28 cellular contexts compared by ENCODE assay signal in the genomic region with DNA sequence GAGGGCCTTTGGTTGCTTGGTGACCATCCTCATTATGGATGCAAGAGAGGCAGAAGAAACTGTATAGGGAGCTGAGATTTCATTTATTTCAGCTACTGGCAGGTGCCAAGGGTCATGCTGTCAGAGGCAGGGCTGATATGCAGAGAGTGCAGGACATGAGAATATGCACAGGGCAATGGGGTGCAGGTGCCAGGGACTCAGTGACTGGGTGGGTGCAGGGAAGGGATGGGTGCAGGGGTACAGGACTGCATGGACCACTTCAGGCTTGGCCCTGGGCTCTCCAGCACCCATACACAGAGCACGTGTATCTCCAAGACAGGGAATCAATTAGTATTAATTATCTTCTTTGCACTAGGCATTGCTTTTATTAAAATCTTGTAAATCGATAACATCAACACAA.
"Had no signal": no experiment of that assay in that cellular context is flagged by ENCODE, and none has a peak within 500 bp of the region (broad histone marks: within the 10 kb centered on the region; RNA-seq: fewer than 3 reads in every experiment).

No MANE protein-coding gene starts in this region.

- DNase-seq: activated CD4-positive, alpha-beta T cell treated with anti-CD3 and anti-CD28 coated beads for 48 hours; activated CD4-positive, alpha-beta T cell treated with anti-CD3 and anti-CD28 coated beads, Interleukin-2, amount 50 U/mL, for 4 hours; activated CD4-positive, CD25-positive, alpha-beta regulatory T cell treated with anti-CD3 and anti-CD28 coated beads, Interleukin-2, amount 50 U/mL, for 72 hours; activated CD8-positive, alpha-beta memory T cell treated with anti-CD3 and anti-CD28 coated beads, Interleukin-2, amount 50 U/mL, for 48 hours; activated CD8-positive, alpha-beta T cell treated with anti-CD3 and anti-CD28 coated beads, Interleukin-2, amount 10 ng/mL, durations not matched to agents 7 days and 5 days; activated naive CD4-positive, alpha-beta T cell; activated T-cell treated with anti-CD3 and anti-CD28 coated beads, Interleukin-2, amount 50 U/mL, for 1 hour; Karpas-422; NCI-H1105 treated with DMSO at 0.1 percent for 48 hours; NCI-H1436 treated with DMSO at 0.1 percent for 48 hours; NCI-H187; NCI-H2081; NCI-H2171; NCI-H2227 treated with DMSO at 0.1 percent for 48 hours; NCI-H446 treated with DMSO at 0.1 percent for 48 hours; NCI-H524 treated with DMSO at 0.1 percent for 48 hours; NCI-H774; OCI-M1; RPMI8226; SHP77; T-helper 17 cell; T-helper 9 cell had no signal

- H3K9me3 ChIP-seq: body of pancreas had no signal

- H3K27ac Mint-ChIP-seq: activated CD8-positive, alpha-beta T cell treated with anti-CD3 and anti-CD28 coated beads, Interleukin-2, amount 10 ng/mL, durations not matched to agents 7 days and 5 days; activated naive CD4-positive, alpha-beta T cell treated with anti-CD3 and anti-CD28 coated beads, Interleukin-2, amount 50 U/mL, for 24 hours; T-helper 17 cell; WTC11 had no signal

- H3K27ac ChIP-seq: body of pancreas had no signal

- H3K4me1 ChIP-seq: body of pancreas had no signal

- H3K4me3 Mint-ChIP-seq: activated CD8-positive, alpha-beta T cell treated with anti-CD3 and anti-CD28 coated beads, Interleukin-2, amount 10 ng/mL, durations not matched to agents 7 days and 5 days; activated naive CD4-positive, alpha-beta T cell treated with anti-CD3 and anti-CD28 coated beads, Interleukin-2, amount 50 U/mL, for 24 hours; central memory CD8-positive, alpha-beta T cell; T-helper 17 cell; WTC11 had no signal

- H3K36me3 Mint-ChIP-seq: activated naive CD4-positive, alpha-beta T cell treated with anti-CD3 and anti-CD28 coated beads, Interleukin-2, amount 50 U/mL, for 24 hours; WTC11 had no signal

- H3K9me3 Mint-ChIP-seq: central memory CD8-positive, alpha-beta T cell; WTC11 had no signal

- H3K4me3 ChIP-seq: body of pancreas, K562 had no signal

- H3K4me1 Mint-ChIP-seq: activated naive CD4-positive, alpha-beta T cell treated with anti-CD3 and anti-CD28 coated beads, Interleukin-2, amount 50 U/mL, for 24 hours; central memory CD8-positive, alpha-beta T cell; T-helper 17 cell had no signal

- ATAC-seq: activated CD8-positive, alpha-beta T cell treated with anti-CD3 and anti-CD28 coated beads, Interleukin-2, amount 10 ng/mL, durations not matched to agents 7 days and 5 days; body of pancreas; K562; Panc1; T-helper 17 cell; WTC11 had no signal

- H3K27me3 ChIP-seq: body of pancreas had no signal
